1 cellular context compared by ENCODE assay signal in genomic region chr17:5821057-5821456, GRCh38.
TF ChIP-seq lines count a peak whose summit lies in the region.

No MANE protein-coding gene starts in this region.

TF ChIP-seq in HCT116, 20 proteins besides CTCF, POLR2A, EP300 and RAD21 (continued from another document):
- no peak for TF ChIP-seq REST (IDR thresholded peaks at IDR 0.05; ENCODE audit: low read depth)
- TF ChIP-seq CBX3 (IDR thresholded peaks at IDR 0.05; ENCODE audit: low read depth), result no peak
- TF ChIP-seq EZH2 (IDR thresholded peaks at IDR 0.05), result no peak
- no peak for TF ChIP-seq TCF7L2 (IDR thresholded peaks at IDR 0.05; ENCODE audit: borderline replicate concordance, extremely low read depth, insufficient read depth, insufficient read length)
- no peak for TF ChIP-seq SRF (IDR thresholded peaks at IDR 0.05; ENCODE audit: low read depth)
- no peak for TF ChIP-seq EGR1 (IDR thresholded peaks at IDR 0.05; ENCODE audit: low read depth)
- TF ChIP-seq ZFX (IDR thresholded peaks at IDR 0.05), result no peak
TF ChIP-seq in HCT116: peak in this region for 3.
